Comparison of ENCODE assay signal across 24 cellular contexts in the genomic region with DNA sequence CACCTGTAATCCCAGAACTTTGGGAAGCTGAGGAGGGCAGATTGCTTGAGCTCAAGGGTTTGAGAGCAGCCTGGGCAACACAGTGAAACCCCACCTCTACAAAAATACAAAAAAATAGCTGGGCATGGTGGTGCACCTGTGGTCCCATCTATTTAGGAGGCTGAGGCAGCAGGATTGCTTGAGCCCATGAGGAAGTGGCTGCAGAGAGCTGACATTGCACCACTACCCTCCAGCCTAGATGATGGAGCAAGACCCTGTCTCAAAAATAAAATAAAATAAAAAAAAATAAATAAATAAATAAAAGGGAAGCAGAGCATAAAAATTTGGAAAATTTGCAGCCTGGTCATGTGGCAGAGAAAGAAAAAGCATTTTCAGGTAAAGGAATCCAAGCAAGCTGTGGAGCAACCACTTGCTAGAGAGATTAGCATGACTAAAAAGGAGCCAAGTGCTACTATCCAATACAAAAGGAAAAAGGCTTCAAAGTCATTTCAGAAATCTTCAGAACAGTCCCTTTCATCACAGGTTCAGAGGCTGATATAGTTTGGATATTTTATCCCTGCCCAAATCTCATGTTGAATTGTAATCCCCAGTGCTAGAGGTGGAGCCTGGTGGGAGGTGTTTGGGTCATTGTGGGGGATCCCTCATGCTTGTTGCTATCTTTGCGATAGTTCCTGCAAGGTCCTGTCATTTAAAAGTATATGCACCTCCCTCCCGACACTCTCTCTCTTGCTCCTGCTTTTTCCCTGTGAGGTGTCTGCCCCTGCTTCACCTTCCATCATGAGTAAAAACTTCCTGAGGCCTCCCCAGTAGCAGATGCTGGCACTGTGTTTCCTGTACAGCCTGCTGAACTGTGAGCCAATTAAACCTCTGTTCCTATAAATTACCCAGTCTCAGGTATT.
"Had no signal": no experiment of that assay in that cellular context is flagged by ENCODE, and none has a peak within 500 bp of the region (broad histone marks: within the 10 kb centered on the region; RNA-seq: fewer than 3 reads in every experiment).

No MANE protein-coding gene starts in this region.

- ATAC-seq: activated CD8-positive, alpha-beta T cell treated with anti-CD3 and anti-CD28 coated beads for 36 hours; activated naive CD8-positive, alpha-beta T cell treated with anti-CD3 and anti-CD28 coated beads, Interleukin-2, amount 50 U/mL, for 24 hours; esophagus mucosa; gastrocnemius medialis; mucosa of descending colon had no signal

- H3K36me3 Mint-ChIP-seq: activated naive CD4-positive, alpha-beta T cell treated with anti-CD3 and anti-CD28 coated beads, Interleukin-2, amount 10 ng/mL, durations not matched to agents 7 days and 5 days had no signal

- H3K27ac ChIP-seq: brain microvascular endothelial cell, coronary artery, gastrocnemius medialis, tibial nerve had no signal

- H3K4me1 ChIP-seq: gastrocnemius medialis, tibial nerve had no signal

- H3K27ac Mint-ChIP-seq: activated CD4-positive, alpha-beta T cell treated with anti-CD3 and anti-CD28 coated beads, Interleukin-2, amount 10 ng/mL, durations not matched to agents 24 days and 14 days; activated CD8-positive, alpha-beta T cell treated with anti-CD3 and anti-CD28 coated beads for 36 hours; activated naive CD4-positive, alpha-beta T cell treated with anti-CD3 and anti-CD28 coated beads, Interleukin-2, amount 10 ng/mL, durations not matched to agents 7 days and 5 days; activated naive CD8-positive, alpha-beta T cell treated with anti-CD3 and anti-CD28 coated beads, Interleukin-2, amount 50 U/mL, for 24 hours; progenitor cell of endocrine pancreas had no signal

- H3K9me3 Mint-ChIP-seq: activated CD4-positive, alpha-beta T cell treated with anti-CD3 and anti-CD28 coated beads, Interleukin-2, amount 10 ng/mL, durations not matched to agents 24 days and 14 days; activated CD8-positive, alpha-beta T cell treated with anti-CD3 and anti-CD28 coated beads for 36 hours; activated naive CD4-positive, alpha-beta T cell treated with anti-CD3 and anti-CD28 coated beads, Interleukin-2, amount 10 ng/mL, durations not matched to agents 7 days and 5 days; activated naive CD8-positive, alpha-beta T cell treated with anti-CD3 and anti-CD28 coated beads, Interleukin-2, amount 50 U/mL, for 24 hours; central memory CD8-positive, alpha-beta T cell; neural crest cell had no signal

- H3K4me1 Mint-ChIP-seq: activated CD4-positive, alpha-beta T cell treated with anti-CD3 and anti-CD28 coated beads, Interleukin-2, amount 10 ng/mL, durations not matched to agents 24 days and 14 days; activated naive CD4-positive, alpha-beta T cell treated with anti-CD3 and anti-CD28 coated beads, Interleukin-2, amount 10 ng/mL, durations not matched to agents 7 days and 5 days; activated naive CD8-positive, alpha-beta T cell treated with anti-CD3 and anti-CD28 coated beads, Interleukin-2, amount 50 U/mL, for 24 hours; central memory CD8-positive, alpha-beta T cell; naive B cell; neural crest cell had no signal

- H3K27me3 ChIP-seq: brain microvascular endothelial cell, gastrocnemius medialis, tibial nerve had no signal

- H3K27me3 Mint-ChIP-seq: activated CD8-positive, alpha-beta T cell treated with anti-CD3 and anti-CD28 coated beads for 36 hours; central memory CD8-positive, alpha-beta T cell; progenitor cell of endocrine pancreas had no signal

- DNase-seq: activated CD4-positive, alpha-beta T cell treated with anti-CD3 and anti-CD28 coated beads, Interleukin-2, amount 10 ng/mL, durations not matched to agents 24 days and 14 days; activated CD4-positive, CD25-positive, alpha-beta regulatory T cell; activated CD8-positive, alpha-beta T cell treated with anti-CD3 and anti-CD28 coated beads for 36 hours; activated effector memory CD4-positive, alpha-beta T cell treated with Interleukin-2 at 50 U/mL for 16 hours; activated naive CD4-positive, alpha-beta T cell treated with anti-CD3 and anti-CD28 coated beads, Interleukin-2, amount 10 ng/mL, durations not matched to agents 7 days and 5 days; activated naive CD8-positive, alpha-beta T cell treated with anti-CD3 and anti-CD28 coated beads, Interleukin-2, amount 50 U/mL, for 24 hours; activated T-cell treated with anti-CD3 and anti-CD28 coated beads, Interleukin-2, amount 50 U/mL, for 1 hour; aorta; brain microvascular endothelial cell; gastrocnemius medialis; head of caudate nucleus; mesenchymal stem cell; mucosa of descending colon; naive B cell; stimulated activated CD4-positive, alpha-beta T cell treated with anti-CD3 and anti-CD28 coated beads, Interleukin-12 subunit alpha, Interleukin-12 subunit beta, amount 100 ng/mL, for 4 hours; stimulated activated CD4-positive, alpha-beta T cell treated with anti-CD3 and anti-CD28 coated beads, Interleukin-1b, Interleukin-23, amount 100 ng/mL, for 48 hours; stimulated activated CD8-positive, alpha-beta memory T cell treated with anti-CD3 and anti-CD28 coated beads, Interleukin-4, amount 100 ng/mL, for 48 hours; stimulated activated naive CD4-positive, alpha-beta T cell treated with Interleukin-2 at 50 U/mL for 16 hours had no signal

- H3K4me3 Mint-ChIP-seq: activated CD4-positive, alpha-beta T cell treated with anti-CD3 and anti-CD28 coated beads, Interleukin-2, amount 10 ng/mL, durations not matched to agents 24 days and 14 days; activated CD8-positive, alpha-beta T cell treated with anti-CD3 and anti-CD28 coated beads for 36 hours; activated naive CD4-positive, alpha-beta T cell treated with anti-CD3 and anti-CD28 coated beads, Interleukin-2, amount 10 ng/mL, durations not matched to agents 7 days and 5 days; activated naive CD8-positive, alpha-beta T cell treated with anti-CD3 and anti-CD28 coated beads, Interleukin-2, amount 50 U/mL, for 24 hours; central memory CD8-positive, alpha-beta T cell; naive B cell; neural crest cell had no signal

- H3K9me3 ChIP-seq: gastrocnemius medialis, mucosa of descending colon, tibial nerve had no signal

- H3K4me3 ChIP-seq: coronary artery, gastrocnemius medialis, mucosa of descending colon, tibial nerve had no signal

- H3K36me3 ChIP-seq: brain microvascular endothelial cell, gastrocnemius medialis, tibial nerve had no signal
